In the genomic region with DNA sequence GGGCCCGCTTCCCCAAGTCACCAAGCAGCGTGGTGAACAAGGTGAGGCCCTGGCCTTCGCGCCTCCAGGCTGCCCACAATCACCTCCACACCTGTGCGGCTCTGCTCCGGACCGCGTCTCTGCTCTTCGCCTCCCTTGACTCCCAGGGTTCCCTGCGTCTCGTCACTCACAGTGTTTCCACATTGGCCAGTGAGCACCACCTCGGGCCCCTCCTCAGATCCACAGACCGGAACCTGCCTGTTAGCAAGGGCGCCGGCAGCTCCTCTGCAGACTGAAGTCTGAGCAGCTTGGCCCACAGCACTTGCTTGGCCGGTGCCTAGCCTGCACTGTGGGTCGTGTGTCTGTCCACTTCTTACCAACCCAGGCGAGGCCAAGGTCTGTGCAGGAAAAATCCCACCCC, we compare ENCODE assay signal across 23 cellular contexts.
"Had no signal": no experiment of that assay in that cellular context is flagged by ENCODE, and none has a peak within 500 bp of the region (broad histone marks: within the 10 kb centered on the region; RNA-seq: fewer than 3 reads in every experiment).

No MANE protein-coding gene starts in this region.

- H3K36me3 Mint-ChIP-seq: activated CD8-positive, alpha-beta memory T cell treated with anti-CD3 and anti-CD28 coated beads, Interleukin-2, amount 10 ng/mL, durations not matched to agents 7 days and 5 days; brain; mesothelial cell of epicardium; type B pancreatic cell had no signal

- H3K4me3 Mint-ChIP-seq: activated CD4-positive, alpha-beta T cell treated with anti-CD3 and anti-CD28 coated beads for 36 hours; activated CD8-positive, alpha-beta memory T cell treated with anti-CD3 and anti-CD28 coated beads, Interleukin-2, amount 10 ng/mL, durations not matched to agents 7 days and 5 days; activated naive CD8-positive, alpha-beta T cell treated with anti-CD3 and anti-CD28 coated beads, Interleukin-2, amount 50 U/mL, for 24 hours; brain; mesothelial cell of epicardium; stimulated activated naive CD8-positive, alpha-beta T cell treated with anti-CD3 and anti-CD28 coated beads, Interleukin-15, Interleukin-2, amounts not matched to agents 100 ng/mL and 50 ng/mL, for 24 hours; type B pancreatic cell had no signal

- FAIRE-seq: colon had no signal

- H3K36me3 ChIP-seq: ovary had no signal

- H3K4me1 ChIP-seq: foreskin keratinocyte, psoas muscle had no signal

- H3K9me3 ChIP-seq: ovary, psoas muscle had no signal

- H3K27ac Mint-ChIP-seq: activated CD4-positive, alpha-beta T cell treated with anti-CD3 and anti-CD28 coated beads for 36 hours; activated CD8-positive, alpha-beta memory T cell treated with anti-CD3 and anti-CD28 coated beads, Interleukin-2, amount 10 ng/mL, durations not matched to agents 7 days and 5 days; activated naive CD8-positive, alpha-beta T cell treated with anti-CD3 and anti-CD28 coated beads, Interleukin-2, amount 50 U/mL, for 24 hours; brain; mesothelial cell of epicardium; stimulated activated naive CD8-positive, alpha-beta T cell treated with anti-CD3 and anti-CD28 coated beads, Interleukin-15, Interleukin-2, amounts not matched to agents 100 ng/mL and 50 ng/mL, for 24 hours; type B pancreatic cell had no signal

- H3K27me3 Mint-ChIP-seq: activated CD4-positive, alpha-beta T cell treated with anti-CD3 and anti-CD28 coated beads for 36 hours; activated CD8-positive, alpha-beta memory T cell treated with anti-CD3 and anti-CD28 coated beads, Interleukin-2, amount 10 ng/mL, durations not matched to agents 7 days and 5 days; activated naive CD8-positive, alpha-beta T cell treated with anti-CD3 and anti-CD28 coated beads, Interleukin-2, amount 50 U/mL, for 24 hours; stimulated activated naive CD8-positive, alpha-beta T cell treated with anti-CD3 and anti-CD28 coated beads, Interleukin-15, Interleukin-2, amounts not matched to agents 100 ng/mL and 50 ng/mL, for 24 hours; type B pancreatic cell had no signal

- ATAC-seq: activated CD4-positive, alpha-beta T cell treated with anti-CD3 and anti-CD28 coated beads for 36 hours; activated CD8-positive, alpha-beta memory T cell treated with anti-CD3 and anti-CD28 coated beads, Interleukin-2, amount 10 ng/mL, durations not matched to agents 7 days and 5 days; activated naive CD8-positive, alpha-beta T cell treated with anti-CD3 and anti-CD28 coated beads, Interleukin-2, amount 50 U/mL, for 24 hours; foreskin keratinocyte; left lobe of liver; psoas muscle; right cardiac atrium had no signal

- H3K27ac ChIP-seq: dorsolateral prefrontal cortex, epithelial cell of prostate, foreskin keratinocyte, ovary, psoas muscle had no signal

- H3K4me3 ChIP-seq: dorsolateral prefrontal cortex, lung, ovary, psoas muscle had no signal

- H3K9me3 Mint-ChIP-seq: activated naive CD8-positive, alpha-beta T cell treated with anti-CD3 and anti-CD28 coated beads, Interleukin-2, amount 50 U/mL, for 24 hours; mesothelial cell of epicardium; stimulated activated naive CD8-positive, alpha-beta T cell treated with anti-CD3 and anti-CD28 coated beads, Interleukin-15, Interleukin-2, amounts not matched to agents 100 ng/mL and 50 ng/mL, for 24 hours; type B pancreatic cell had no signal

- DNase-seq: activated CD4-positive, alpha-beta T cell treated with anti-CD3 and anti-CD28 coated beads for 36 hours; activated CD4-positive, alpha-beta T cell treated with anti-CD3 and anti-CD28 coated beads, Interleukin-2, amount 50 U/mL, for 48 hours; activated CD8-positive, alpha-beta memory T cell treated with anti-CD3 and anti-CD28 coated beads, Interleukin-2, amount 10 ng/mL, durations not matched to agents 7 days and 5 days; activated naive CD8-positive, alpha-beta T cell treated with anti-CD3 and anti-CD28 coated beads, Interleukin-2, amount 50 U/mL, for 24 hours; anterior cingulate cortex; central memory CD4-positive, alpha-beta T cell; dorsolateral prefrontal cortex; foreskin keratinocyte; glutamatergic neuron; hippocampal formation; ovary; psoas muscle; right cardiac atrium; stimulated activated CD4-positive, alpha-beta T cell treated with anti-CD3 and anti-CD28 coated beads, Interleukin-2, amount 100 ng/mL, for 24 hours; T-helper 2 cell had no signal

- H3K27me3 ChIP-seq: foreskin keratinocyte, ovary had no signal
